Comparison of ENCODE assay signal across 12 cellular contexts in genomic region chr7:6399351-6399750, GRCh38. TPM values are rescaled to one million over a fixed set of nuclear protein-coding genes. Genes with fewer than 3 reads are reported as not detected.
DNase-seq lines count a peak whose midpoint lies in the region; ATAC-seq and TF ChIP-seq lines count a peak whose summit lies in the region.
"Had no signal": no experiment of that assay in that cellular context is flagged by ENCODE, and none has a peak within 500 bp of the region (broad histone marks: within the 10 kb centered on the region; RNA-seq: fewer than 3 reads in every experiment).

No MANE protein-coding gene starts in this region.

- peak; percentile 42 for ATAC-seq in Right ventricle myocardium superior (ENCODE audit: poor library complexity)
- no peak for ATAC-seq in Right ventricle myocardium inferior
- peak in 1 of 3 donors; percentile 55 for ATAC-seq in natural killer cell
- ATAC-seq in upper lobe of right lung, result no peak
- ATAC-seq in HG03108 (IDR thresholded peaks at IDR 0.05; ENCODE audit: unreplicated experiment), result no peak

- intact Hi-C loops in Right ventricle myocardium superior (cut with DNase I), result no loop called here
- intact Hi-C loops in Right ventricle myocardium inferior (cut with DNase I), result no loop called here
- intact Hi-C loops in natural killer cell (cut with micrococcal nuclease), result no loop called here
- intact Hi-C loops in upper lobe of right lung (cut with DNase I), result no loop called here

- no peaks in the 10 kb centered on the region for H3K27me3 Mint-ChIP-seq in natural killer cell (ENCODE audit: low read depth in 2 of 2)
- H3K27me3 Mint-ChIP-seq: activated CD4-positive, alpha-beta T cell treated with anti-CD3 and anti-CD28 coated beads, Interleukin-2, amount 10 ng/mL, durations not matched to agents 7 days and 5 days; stimulated activated naive CD8-positive, alpha-beta T cell treated with anti-CD3 and anti-CD28 coated beads, Interleukin-15, Interleukin-2, amounts not matched to agents 100 ng/mL and 50 ng/mL, for 24 hours had no signal

- H3K36me3 Mint-ChIP-seq in natural killer cell, result peaks cover 7% of the 10 kb centered on the region

- peaks cover 56% of the 10 kb centered on the region for H3K4me1 ChIP-seq in upper lobe of right lung

- peak overlapping the region; percentile 53 to 66 for H3K27ac Mint-ChIP-seq in natural killer cell

- no peak for TF ChIP-seq CTCF in epithelial cell of esophagus (IDR thresholded peaks at IDR 0.05; ENCODE audit: insufficient read depth, low read depth, low read length, missing control alignments)
- no peak for TF ChIP-seq CTCF in natural killer cell (IDR thresholded peaks at IDR 0.05)
- TF ChIP-seq CTCF in upper lobe of right lung (IDR thresholded peaks at IDR 0.05), result no peak

- peaks cover 63% of the 10 kb centered on the region for H3K36me3 ChIP-seq in upper lobe of right lung

- H3K4me1 Mint-ChIP-seq in natural killer cell, result peaks cover 54% of the 10 kb centered on the region in 2 donors

- no peaks in the 10 kb centered on the region for H3K27me3 ChIP-seq in upper lobe of right lung

- H3K4me3 ChIP-seq in epithelial cell of esophagus (ENCODE audit: low read length), result peak overlapping the region; percentile 44
- no peak overlapping the region for H3K4me3 ChIP-seq in upper lobe of right lung

- peak overlapping the region; percentile 30 for H3K27ac ChIP-seq in upper lobe of right lung

- no peak for DNase-seq in Right ventricle myocardium superior
- DNase-seq in Right ventricle myocardium inferior (ENCODE audit: missing footprints), result no peak
- DNase-seq in epithelial cell of esophagus (ENCODE audit: low read depth), result peak; percentile 43
- DNase-seq in natural killer cell, result no peak
- DNase-seq in upper lobe of right lung, result no peak
- no peak for DNase-seq in UCSD-AML1 (lab: John Stamatoyannopoulos, UW; ENCODE audit: unreplicated experiment)
- DNase-seq in stimulated activated CD4-positive, alpha-beta T cell treated with anti-CD3 and anti-CD28 coated beads, Interleukin-2, amount 100 ng/mL, for 24 hours, result no peak
- DNase-seq: activated CD4-positive, alpha-beta T cell treated with anti-CD3 and anti-CD28 coated beads, Interleukin-2, amount 10 ng/mL, durations not matched to agents 7 days and 5 days; NCI-H1436 treated with DMSO at 0.1 percent for 48 hours; NCI-H526 treated with DMSO at 0.1 percent for 48 hours had no signal

- H3K9me3 ChIP-seq in upper lobe of right lung, result no peaks in the 10 kb centered on the region

- no peaks in the 10 kb centered on the region for H3K9me3 Mint-ChIP-seq in natural killer cell
- H3K9me3 Mint-ChIP-seq: activated CD4-positive, alpha-beta T cell treated with anti-CD3 and anti-CD28 coated beads, Interleukin-2, amount 10 ng/mL, durations not matched to agents 7 days and 5 days; stimulated activated naive CD8-positive, alpha-beta T cell treated with anti-CD3 and anti-CD28 coated beads, Interleukin-15, Interleukin-2, amounts not matched to agents 100 ng/mL and 50 ng/mL, for 24 hours had no signal

- H3K4me3 Mint-ChIP-seq in natural killer cell, result no peak overlapping the region
- H3K4me3 Mint-ChIP-seq: activated CD4-positive, alpha-beta T cell treated with anti-CD3 and anti-CD28 coated beads, Interleukin-2, amount 10 ng/mL, durations not matched to agents 7 days and 5 days; stimulated activated naive CD8-positive, alpha-beta T cell treated with anti-CD3 and anti-CD28 coated beads, Interleukin-15, Interleukin-2, amounts not matched to agents 100 ng/mL and 50 ng/mL, for 24 hours had no signal

RNA-seq across cellular contexts. Expression of gene RAC1, which starts 25.0 kb away (rescaled TPM):
- total RNA-seq in Right ventricle myocardium superior (124 TPM), Right ventricle myocardium inferior (146 TPM), natural killer cell (100 to 1,000 TPM; 101 to 122 (median 112) TPM), upper lobe of right lung (255 TPM)

RNA-seq across cellular contexts. Expression of gene DAGLB, which starts 48.4 kb away (rescaled TPM):
- total RNA-seq in Right ventricle myocardium superior, result 8.1 TPM
- 6.7 TPM for total RNA-seq in Right ventricle myocardium inferior
- 10 to 100 TPM; 20.3 to 25.6 (median 25.2) TPM for total RNA-seq in natural killer cell
- 34.7 TPM for total RNA-seq in upper lobe of right lung

RNA-seq across cellular contexts. Expression of gene FAM220A, which starts 50.6 kb away (rescaled TPM):
- total RNA-seq in Right ventricle myocardium superior (31.8 TPM), Right ventricle myocardium inferior (30.4 TPM), natural killer cell (10 to 100 TPM in 1 of 3 donors, 1 to 10 TPM in 2; 5.6 to 10.1 (median 6.8) TPM), upper lobe of right lung (10.7 TPM)
